1 cellular context compared by ENCODE assay signal in the genomic region with DNA sequence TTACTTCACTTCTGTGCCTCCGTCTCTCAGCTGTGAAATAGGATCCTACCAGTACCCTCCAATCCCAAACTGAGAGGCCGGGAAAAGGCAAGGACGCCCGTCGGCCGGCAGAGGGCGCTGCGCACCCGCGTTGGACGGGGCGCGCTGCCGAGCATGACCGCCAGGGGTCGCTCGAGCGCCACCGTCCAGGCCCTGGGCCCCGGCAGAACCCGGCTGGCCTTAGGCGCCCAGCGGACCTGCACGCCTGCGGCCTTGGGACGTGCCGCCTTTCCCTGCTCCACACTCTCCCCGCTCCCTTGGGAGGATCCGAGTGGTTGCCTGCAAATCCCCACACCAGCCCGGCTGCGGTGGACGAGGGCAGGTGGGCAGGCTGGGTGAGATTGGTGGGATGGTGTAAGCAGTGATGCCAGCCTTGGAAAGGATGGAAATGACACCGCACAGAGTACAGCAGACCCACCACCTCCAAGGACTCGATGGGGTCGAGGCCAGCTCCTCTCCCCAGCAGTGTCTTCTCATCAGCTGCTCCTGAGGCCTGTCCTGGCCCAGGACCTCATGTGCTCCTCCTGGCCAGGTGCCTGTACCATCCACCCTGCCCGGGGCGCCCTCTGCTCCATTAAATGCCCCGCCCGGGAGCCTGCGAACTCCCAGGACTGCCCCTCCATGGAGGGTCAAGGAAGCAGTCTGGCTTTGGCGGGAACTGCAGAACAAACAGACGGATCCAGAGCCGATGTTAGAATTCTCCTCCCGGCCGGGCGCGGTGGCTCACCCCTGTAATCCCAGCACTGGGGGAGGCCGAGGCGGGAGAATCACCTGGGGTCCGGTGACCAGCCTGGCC.
TF ChIP-seq lines count a peak whose summit lies in the region.

No MANE protein-coding gene starts in this region.

TF ChIP-seq in K562, 482 proteins besides CTCF, POLR2A, EP300 and RAD21 (continued from another document and continues in another):
- TF ChIP-seq MEIS2 (IDR thresholded peaks at IDR 0.05; ENCODE audit: partially characterized antibody) (no peak), SMAD3 (CRISPR knock-in tag; conservative IDR thresholded peaks at IDR 0.05) (0 out of 2 replicates have a peak, but pooled peaks have one; percentile 52), ZBTB7A (IDR thresholded peaks at IDR 0.05; ENCODE audit: borderline replicate concordance, control insufficient read depth, low read depth, low read length) (no peak; the same call in 1 of the 2 replicates), TCF7L2 (IDR thresholded peaks at IDR 0.05; ENCODE audit: low read depth, low read length) (no peak), NR2F6 (CRISPR knock-in tag; IDR thresholded peaks at IDR 0.05) (no peak), POLR2AphosphoS2 (IDR thresholded peaks at IDR 0.05; ENCODE audit: low read length) (no peak), ZFPM2 (CRISPR knock-in tag; IDR thresholded peaks at IDR 0.05) (no peak), TAF15 (IDR thresholded peaks at IDR 0.05; ENCODE audit: low read depth, low read length) (no peak), ZNF699 (CRISPR knock-in tag; IDR thresholded peaks at IDR 0.05; ENCODE audit: insufficient replicate concordance) (no peak), NR3C1 (CRISPR knock-in tag; IDR thresholded peaks at IDR 0.05) (no peak), CREB1 (IDR thresholded peaks at IDR 0.05) (no peak), CREB1 (CRISPR knock-in tag; IDR thresholded peaks at IDR 0.05) (no peak; the same call in 1 of the 2 replicates), MYNN (IDR thresholded peaks at IDR 0.05) (no peak), MYNN (CRISPR knock-in tag; IDR thresholded peaks at IDR 0.05) (no peak), SETDB1 (IDR thresholded peaks at IDR 0.05; ENCODE audit: low read length) (no peak), ZNF274 (IDR thresholded peaks at IDR 0.05; ENCODE audit: borderline replicate concordance, low read depth, low read length) (peak; percentile 56; the same call in 1 of the 2 replicates), ARHGAP35 (IDR thresholded peaks at IDR 0.05; ENCODE audit: partially characterized antibody) (no peak), SMARCC2 (IDR thresholded peaks at IDR 0.05; ENCODE audit: low read depth) (no peak), ZSCAN32 (CRISPR knock-in tag; IDR thresholded peaks at IDR 0.05) (no peak), HNRNPL (IDR thresholded peaks at IDR 0.05; ENCODE audit: low read depth, low read length) (no peak; the same call in 1 of the 2 replicates), RBM17 (IDR thresholded peaks at IDR 0.05; ENCODE audit: borderline replicate concordance, low read depth, low read length) (no peak), KDM4B (IDR thresholded peaks at IDR 0.05; ENCODE audit: borderline replicate concordance in 2 of 2, low read depth in 1 of 2) (no peak), ZNF24 (IDR thresholded peaks at IDR 0.05) (peak; percentile 85; the same call in 1 of the 2 replicates), CHCHD3 (CRISPR knock-in tag; IDR thresholded peaks at IDR 0.05) (0 out of 2 replicates have a peak, but pooled peaks have one; percentile 22), RBFOX2 (IDR thresholded peaks at IDR 0.05; ENCODE audit: low read depth, low read length) (no peak), JUN (IDR thresholded peaks at IDR 0.05; ENCODE audit: borderline replicate concordance, low read depth, low read length) (peak; percentile 55; the same call in 1 of the 2 replicates), JUN (CRISPR knock-in tag; IDR thresholded peaks at IDR 0.05; ENCODE audit: borderline replicate concordance) (no peak), FOXP1 (CRISPR knock-in tag; IDR thresholded peaks at IDR 0.05) (no peak), CHD2 (IDR thresholded peaks at IDR 0.05; ENCODE audit: low read depth, low read length) (no peak), ZNF3 (CRISPR knock-in tag; IDR thresholded peaks at IDR 0.05) (no peak), TSC22D4 (tag; IDR thresholded peaks at IDR 0.05) (no peak), ZNF589 (CRISPR knock-in tag; IDR thresholded peaks at IDR 0.05; ENCODE audit: low read depth) (no peak), L3MBTL2 (IDR thresholded peaks at IDR 0.05) (peak; percentile 66), IRF2 (CRISPR knock-in tag; IDR thresholded peaks at IDR 0.05) (no peak), RBM34 (IDR thresholded peaks at IDR 0.05; ENCODE audit: borderline replicate concordance, insufficient read depth, low read length) (no peak), ERF (CRISPR knock-in tag; IDR thresholded peaks at IDR 0.05) (peak; percentile 84; the same call in 1 of the 2 replicates)
- TF ChIP-seq, protein P1, sequence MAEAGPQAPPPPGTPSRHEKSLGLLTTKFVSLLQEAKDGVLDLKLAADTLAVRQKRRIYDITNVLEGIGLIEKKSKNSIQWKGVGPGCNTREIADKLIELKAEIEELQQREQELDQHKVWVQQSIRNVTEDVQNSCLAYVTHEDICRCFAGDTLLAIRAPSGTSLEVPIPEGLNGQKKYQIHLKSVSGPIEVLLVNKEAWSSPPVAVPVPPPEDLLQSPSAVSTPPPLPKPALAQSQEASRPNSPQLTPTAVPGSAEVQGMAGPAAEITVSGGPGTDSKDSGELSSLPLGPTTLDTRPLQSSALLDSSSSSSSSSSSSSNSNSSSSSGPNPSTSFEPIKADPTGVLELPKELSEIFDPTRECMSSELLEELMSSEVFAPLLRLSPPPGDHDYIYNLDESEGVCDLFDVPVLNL (CRISPR knock-in tag; IDR thresholded peaks at IDR 0.05; ENCODE audit: low read depth): no peak
- TF ChIP-seq, protein P2, sequence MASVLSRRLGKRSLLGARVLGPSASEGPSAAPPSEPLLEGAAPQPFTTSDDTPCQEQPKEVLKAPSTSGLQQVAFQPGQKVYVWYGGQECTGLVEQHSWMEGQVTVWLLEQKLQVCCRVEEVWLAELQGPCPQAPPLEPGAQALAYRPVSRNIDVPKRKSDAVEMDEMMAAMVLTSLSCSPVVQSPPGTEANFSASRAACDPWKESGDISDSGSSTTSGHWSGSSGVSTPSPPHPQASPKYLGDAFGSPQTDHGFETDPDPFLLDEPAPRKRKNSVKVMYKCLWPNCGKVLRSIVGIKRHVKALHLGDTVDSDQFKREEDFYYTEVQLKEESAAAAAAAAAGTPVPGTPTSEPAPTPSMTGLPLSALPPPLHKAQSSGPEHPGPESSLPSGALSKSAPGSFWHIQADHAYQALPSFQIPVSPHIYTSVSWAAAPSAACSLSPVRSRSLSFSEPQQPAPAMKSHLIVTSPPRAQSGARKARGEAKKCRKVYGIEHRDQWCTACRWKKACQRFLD (CRISPR knock-in tag; IDR thresholded peaks at IDR 0.05): no peak
- TF ChIP-seq, protein P3, sequence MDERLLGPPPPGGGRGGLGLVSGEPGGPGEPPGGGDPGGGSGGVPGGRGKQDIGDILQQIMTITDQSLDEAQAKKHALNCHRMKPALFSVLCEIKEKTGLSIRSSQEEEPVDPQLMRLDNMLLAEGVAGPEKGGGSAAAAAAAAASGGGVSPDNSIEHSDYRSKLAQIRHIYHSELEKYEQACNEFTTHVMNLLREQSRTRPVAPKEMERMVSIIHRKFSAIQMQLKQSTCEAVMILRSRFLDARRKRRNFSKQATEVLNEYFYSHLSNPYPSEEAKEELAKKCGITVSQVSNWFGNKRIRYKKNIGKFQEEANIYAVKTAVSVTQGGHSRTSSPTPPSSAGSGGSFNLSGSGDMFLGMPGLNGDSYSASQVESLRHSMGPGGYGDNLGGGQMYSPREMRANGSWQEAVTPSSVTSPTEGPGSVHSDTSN (CRISPR knock-in tag; IDR thresholded peaks at IDR 0.05; ENCODE audit: low read depth): no peak
- TF ChIP-seq, protein P3 (tag; conservative IDR thresholded peaks at IDR 0.05; ENCODE audit: low read depth): no peak
- TF ChIP-seq, protein P4, sequence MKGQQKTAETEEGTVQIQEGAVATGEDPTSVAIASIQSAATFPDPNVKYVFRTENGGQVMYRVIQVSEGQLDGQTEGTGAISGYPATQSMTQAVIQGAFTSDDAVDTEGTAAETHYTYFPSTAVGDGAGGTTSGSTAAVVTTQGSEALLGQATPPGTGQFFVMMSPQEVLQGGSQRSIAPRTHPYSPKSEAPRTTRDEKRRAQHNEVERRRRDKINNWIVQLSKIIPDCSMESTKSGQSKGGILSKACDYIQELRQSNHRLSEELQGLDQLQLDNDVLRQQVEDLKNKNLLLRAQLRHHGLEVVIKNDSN (CRISPR knock-in tag; IDR thresholded peaks at IDR 0.05): no peak
- TF ChIP-seq, protein P5, sequence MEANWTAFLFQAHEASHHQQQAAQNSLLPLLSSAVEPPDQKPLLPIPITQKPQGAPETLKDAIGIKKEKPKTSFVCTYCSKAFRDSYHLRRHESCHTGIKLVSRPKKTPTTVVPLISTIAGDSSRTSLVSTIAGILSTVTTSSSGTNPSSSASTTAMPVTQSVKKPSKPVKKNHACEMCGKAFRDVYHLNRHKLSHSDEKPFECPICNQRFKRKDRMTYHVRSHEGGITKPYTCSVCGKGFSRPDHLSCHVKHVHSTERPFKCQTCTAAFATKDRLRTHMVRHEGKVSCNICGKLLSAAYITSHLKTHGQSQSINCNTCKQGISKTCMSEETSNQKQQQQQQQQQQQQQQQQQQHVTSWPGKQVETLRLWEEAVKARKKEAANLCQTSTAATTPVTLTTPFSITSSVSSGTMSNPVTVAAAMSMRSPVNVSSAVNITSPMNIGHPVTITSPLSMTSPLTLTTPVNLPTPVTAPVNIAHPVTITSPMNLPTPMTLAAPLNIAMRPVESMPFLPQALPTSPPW (CRISPR knock-in tag; IDR thresholded peaks at IDR 0.05): no peak
- TF ChIP-seq, protein P6, sequence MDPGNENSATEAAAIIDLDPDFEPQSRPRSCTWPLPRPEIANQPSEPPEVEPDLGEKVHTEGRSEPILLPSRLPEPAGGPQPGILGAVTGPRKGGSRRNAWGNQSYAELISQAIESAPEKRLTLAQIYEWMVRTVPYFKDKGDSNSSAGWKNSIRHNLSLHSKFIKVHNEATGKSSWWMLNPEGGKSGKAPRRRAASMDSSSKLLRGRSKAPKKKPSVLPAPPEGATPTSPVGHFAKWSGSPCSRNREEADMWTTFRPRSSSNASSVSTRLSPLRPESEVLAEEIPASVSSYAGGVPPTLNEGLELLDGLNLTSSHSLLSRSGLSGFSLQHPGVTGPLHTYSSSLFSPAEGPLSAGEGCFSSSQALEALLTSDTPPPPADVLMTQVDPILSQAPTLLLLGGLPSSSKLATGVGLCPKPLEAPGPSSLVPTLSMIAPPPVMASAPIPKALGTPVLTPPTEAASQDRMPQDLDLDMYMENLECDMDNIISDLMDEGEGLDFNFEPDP (CRISPR knock-in tag; IDR thresholded peaks at IDR 0.05): no peak
- TF ChIP-seq, protein P7, sequence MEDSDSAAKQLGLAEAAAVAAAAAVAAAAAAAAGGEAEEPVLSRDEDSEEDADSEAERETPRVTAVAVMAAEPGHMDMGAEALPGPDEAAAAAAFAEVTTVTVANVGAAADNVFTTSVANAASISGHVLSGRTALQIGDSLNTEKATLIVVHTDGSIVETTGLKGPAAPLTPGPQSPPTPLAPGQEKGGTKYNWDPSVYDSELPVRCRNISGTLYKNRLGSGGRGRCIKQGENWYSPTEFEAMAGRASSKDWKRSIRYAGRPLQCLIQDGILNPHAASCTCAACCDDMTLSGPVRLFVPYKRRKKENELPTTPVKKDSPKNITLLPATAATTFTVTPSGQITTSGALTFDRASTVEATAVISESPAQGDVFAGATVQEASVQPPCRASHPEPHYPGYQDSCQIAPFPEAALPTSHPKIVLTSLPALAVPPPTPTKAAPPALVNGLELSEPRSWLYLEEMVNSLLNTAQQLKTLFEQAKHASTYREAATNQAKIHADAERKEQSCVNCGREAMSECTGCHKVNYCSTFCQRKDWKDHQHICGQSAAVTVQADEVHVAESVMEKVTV (CRISPR knock-in tag; IDR thresholded peaks at IDR 0.05): peak; percentile 100
- TF ChIP-seq, protein P8, sequence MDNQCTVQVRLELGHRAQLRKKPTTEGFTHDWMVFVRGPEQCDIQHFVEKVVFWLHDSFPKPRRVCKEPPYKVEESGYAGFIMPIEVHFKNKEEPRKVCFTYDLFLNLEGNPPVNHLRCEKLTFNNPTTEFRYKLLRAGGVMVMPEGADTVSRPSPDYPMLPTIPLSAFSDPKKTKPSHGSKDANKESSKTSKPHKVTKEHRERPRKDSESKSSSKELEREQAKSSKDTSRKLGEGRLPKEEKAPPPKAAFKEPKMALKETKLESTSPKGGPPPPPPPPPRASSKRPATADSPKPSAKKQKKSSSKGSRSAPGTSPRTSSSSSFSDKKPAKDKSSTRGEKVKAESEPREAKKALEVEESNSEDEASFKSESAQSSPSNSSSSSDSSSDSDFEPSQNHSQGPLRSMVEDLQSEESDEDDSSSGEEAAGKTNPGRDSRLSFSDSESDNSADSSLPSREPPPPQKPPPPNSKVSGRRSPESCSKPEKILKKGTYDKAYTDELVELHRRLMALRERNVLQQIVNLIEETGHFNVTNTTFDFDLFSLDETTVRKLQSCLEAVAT (IDR thresholded peaks at IDR 0.05): peak in 1 of 2 experiments; percentile 93; a peak in 2 of 4 replicates
- TF ChIP-seq, protein P9, sequence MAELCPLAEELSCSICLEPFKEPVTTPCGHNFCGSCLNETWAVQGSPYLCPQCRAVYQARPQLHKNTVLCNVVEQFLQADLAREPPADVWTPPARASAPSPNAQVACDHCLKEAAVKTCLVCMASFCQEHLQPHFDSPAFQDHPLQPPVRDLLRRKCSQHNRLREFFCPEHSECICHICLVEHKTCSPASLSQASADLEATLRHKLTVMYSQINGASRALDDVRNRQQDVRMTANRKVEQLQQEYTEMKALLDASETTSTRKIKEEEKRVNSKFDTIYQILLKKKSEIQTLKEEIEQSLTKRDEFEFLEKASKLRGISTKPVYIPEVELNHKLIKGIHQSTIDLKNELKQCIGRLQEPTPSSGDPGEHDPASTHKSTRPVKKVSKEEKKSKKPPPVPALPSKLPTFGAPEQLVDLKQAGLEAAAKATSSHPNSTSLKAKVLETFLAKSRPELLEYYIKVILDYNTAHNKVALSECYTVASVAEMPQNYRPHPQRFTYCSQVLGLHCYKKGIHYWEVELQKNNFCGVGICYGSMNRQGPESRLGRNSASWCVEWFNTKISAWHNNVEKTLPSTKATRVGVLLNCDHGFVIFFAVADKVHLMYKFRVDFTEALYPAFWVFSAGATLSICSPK (IDR thresholded peaks at IDR 0.05; ENCODE audit: borderline replicate concordance): no peak
- TF ChIP-seq, protein P10, sequence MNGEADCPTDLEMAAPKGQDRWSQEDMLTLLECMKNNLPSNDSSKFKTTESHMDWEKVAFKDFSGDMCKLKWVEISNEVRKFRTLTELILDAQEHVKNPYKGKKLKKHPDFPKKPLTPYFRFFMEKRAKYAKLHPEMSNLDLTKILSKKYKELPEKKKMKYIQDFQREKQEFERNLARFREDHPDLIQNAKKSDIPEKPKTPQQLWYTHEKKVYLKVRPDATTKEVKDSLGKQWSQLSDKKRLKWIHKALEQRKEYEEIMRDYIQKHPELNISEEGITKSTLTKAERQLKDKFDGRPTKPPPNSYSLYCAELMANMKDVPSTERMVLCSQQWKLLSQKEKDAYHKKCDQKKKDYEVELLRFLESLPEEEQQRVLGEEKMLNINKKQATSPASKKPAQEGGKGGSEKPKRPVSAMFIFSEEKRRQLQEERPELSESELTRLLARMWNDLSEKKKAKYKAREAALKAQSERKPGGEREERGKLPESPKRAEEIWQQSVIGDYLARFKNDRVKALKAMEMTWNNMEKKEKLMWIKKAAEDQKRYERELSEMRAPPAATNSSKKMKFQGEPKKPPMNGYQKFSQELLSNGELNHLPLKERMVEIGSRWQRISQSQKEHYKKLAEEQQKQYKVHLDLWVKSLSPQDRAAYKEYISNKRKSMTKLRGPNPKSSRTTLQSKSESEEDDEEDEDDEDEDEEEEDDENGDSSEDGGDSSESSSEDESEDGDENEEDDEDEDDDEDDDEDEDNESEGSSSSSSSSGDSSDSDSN (IDR thresholded peaks at IDR 0.05; ENCODE audit: borderline replicate concordance in 1 of 2, low read depth in 2 of 2, low read length in 2 of 2): no peak
